Comparison of ENCODE assay signal across 21 cellular contexts in the genomic region with DNA sequence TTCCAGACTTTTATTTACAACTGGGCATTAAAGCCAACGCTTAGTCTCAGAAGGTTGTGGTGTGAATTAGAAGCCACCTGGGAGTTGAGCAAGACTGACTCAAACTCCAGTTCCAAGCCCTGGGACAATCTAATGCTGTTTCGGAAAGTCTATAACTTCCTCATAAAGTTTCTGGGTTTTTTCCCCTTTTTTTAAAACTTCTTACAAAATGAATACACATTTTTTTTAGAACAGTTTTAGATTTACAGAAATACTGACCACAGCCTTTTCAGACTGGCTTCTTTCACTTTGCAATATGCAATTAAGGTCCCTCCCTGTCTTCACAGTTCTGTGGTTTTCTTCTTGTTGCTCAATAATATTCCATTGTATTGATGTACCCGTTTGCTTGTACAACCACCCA.
DNase-seq lines count a peak whose midpoint lies in the region; TF ChIP-seq lines count a peak whose summit lies in the region.
"Had no signal": no experiment of that assay in that cellular context is flagged by ENCODE, and none has a peak within 500 bp of the region (broad histone marks: within the 10 kb centered on the region; RNA-seq: fewer than 3 reads in every experiment).

No MANE protein-coding gene starts in this region.

- peaks cover 0 to 6% of the 10 kb centered on the region in 2 experiments; a peak in 2 of 4 replicates for H3K4me1 Mint-ChIP-seq in H9
- H3K4me1 Mint-ChIP-seq: CD4-positive, alpha-beta memory T cell; stimulated activated memory B cell treated with anti-CD40 and anti-IgM and Interleukin-4, amounts not matched to agents 10 μg/mL and 1 μg/mL and 100 μg/mL, for 72 hours had no signal

- H3K27me3 ChIP-seq in H9 (ENCODE audit: insufficient read depth, low read length): no peaks in the 10 kb centered on the region
- H3K27me3 ChIP-seq: tibial artery had no signal

- H3K23me2 ChIP-seq in H9 (ENCODE audit: insufficient read length, low read depth, low read length, poor library complexity, severe bottlenecking): no peaks in the 10 kb centered on the region

- H4K20me1 ChIP-seq in H9 (ENCODE audit: control insufficient read depth, insufficient read depth, insufficient read length): no peaks in the 10 kb centered on the region

- H3K4me3 Mint-ChIP-seq in H9: no peak overlapping the region
- H3K4me3 Mint-ChIP-seq: CD4-positive, alpha-beta memory T cell; neural crest cell; stimulated activated memory B cell treated with anti-CD40 and anti-IgM and Interleukin-4, amounts not matched to agents 10 μg/mL and 1 μg/mL and 100 μg/mL, for 72 hours had no signal

- H2AK5ac ChIP-seq in H9 (ENCODE audit: insufficient read length, low read length): no peak overlapping the region

- H3K9me3 ChIP-seq in H9 (ENCODE audit: control insufficient read depth, low read depth, low read length): no peaks in the 10 kb centered on the region
- H3K9me3 ChIP-seq: gastrocnemius medialis, SK-N-SH, tibial artery had no signal

- H3T11ph ChIP-seq in H9 (ENCODE audit: low read length): no peak overlapping the region

- DNase-seq in AG08395 (ENCODE audit: low spot score) (peak; percentile 51), H9 (no peak), OCI-M1 (lab: John Stamatoyannopoulos, UW) (peak; percentile 39), fibroblast of peridontal ligament (ENCODE audit: extremely low read depth) (peak; percentile 79), SW480 (ENCODE audit: low spot score) (no peak), DMS53 treated with DMSO at 0.1 percent for 48 hours (lab: John Stamatoyannopoulos, UW; ENCODE audit: unreplicated experiment) (no peak), NCI-H446 treated with DMSO at 0.1 percent for 48 hours (lab: John Stamatoyannopoulos, UW) (no peak)
- no peak for DNase-seq in activated naive CD4-positive, alpha-beta T cell (lab: John Stamatoyannopoulos, UW)
- DNase-seq: activated CD4-positive, alpha-beta T cell treated with anti-CD3 and anti-CD28 coated beads, Interleukin-2, amount 50 U/mL, for 1 hour; activated naive CD4-positive, alpha-beta T cell treated with Interleukin-2 at 50 U/mL for 16 hours; CD4-positive, alpha-beta memory T cell; DMS53; gastrocnemius medialis; left cardiac atrium; midbrain; NCI-H1105 treated with DMSO at 0.1 percent for 48 hours; NCI-H526 treated with DMSO at 0.1 percent for 48 hours; SK-N-SH; tibial artery had no signal

- no peaks in the 10 kb centered on the region for H3K4me1 ChIP-seq in H9 (ENCODE audit: insufficient read depth, low read length)
- H3K4me1 ChIP-seq: gastrocnemius medialis had no signal

- H2BK5ac ChIP-seq in H9 (ENCODE audit: insufficient read length, low read length): no peak overlapping the region

- no peak overlapping the region for H3K4me2 ChIP-seq in H9 (ENCODE audit: insufficient read depth, insufficient read length, low read length)
- H3K4me2 ChIP-seq: SK-N-SH had no signal

- H3K79me1 ChIP-seq in H9 (ENCODE audit: insufficient read depth, low read depth, low read length, poor library complexity, severe bottlenecking): no peaks in the 10 kb centered on the region

- H2BK120ac ChIP-seq in H9 (ENCODE audit: low read depth, low read length, poor library complexity, severe bottlenecking): no peak overlapping the region

- H3K79me2 ChIP-seq in H9 (ENCODE audit: insufficient read depth, low read length): no peaks in the 10 kb centered on the region

- H2BK20ac ChIP-seq in H9 (ENCODE audit: low read depth, low read length, poor library complexity, severe bottlenecking): no peak overlapping the region

- H4K5ac ChIP-seq in H9 (ENCODE audit: insufficient read length, low read depth, low read length): peak overlapping the region; percentile 36

- H3K56ac ChIP-seq in H9 (ENCODE audit: insufficient read length, low read depth, low read length): no peak overlapping the region

- peaks cover 0 to under 1% of the 10 kb centered on the region in 2 experiments; a peak in 1 of 5 replicates for H3K9me3 Mint-ChIP-seq in H9
- H3K9me3 Mint-ChIP-seq: neural crest cell had no signal

- H3K4ac ChIP-seq in H9 (ENCODE audit: low read depth, low read length): no peak overlapping the region

- no peak overlapping the region for H2AFZ ChIP-seq in H9 (ENCODE audit: low read length)

- H3K14ac ChIP-seq in H9 (ENCODE audit: insufficient read depth, low read length): no peak overlapping the region

- no CpG with 5 or more reads among the region's 3 CpGs for WGBS in H9 (ENCODE audit: extremely low coverage, insufficient read length, low lambda C conversion rate)

- no peak overlapping the region for H4K91ac ChIP-seq in H9 (ENCODE audit: insufficient read length, low read depth, low read length)

- H3K9ac ChIP-seq in H9 (ENCODE audit: extremely low read depth, insufficient read length, low read length): no peak overlapping the region
- H3K9ac ChIP-seq: SK-N-SH had no signal

- no peak overlapping the region for H3K23ac ChIP-seq in H9 (ENCODE audit: insufficient read length, low read depth, low read length)

- no peak overlapping the region for H3K27ac Mint-ChIP-seq in H9
- H3K27ac Mint-ChIP-seq: CD4-positive, alpha-beta memory T cell; stimulated activated memory B cell treated with anti-CD40 and anti-IgM and Interleukin-4, amounts not matched to agents 10 μg/mL and 1 μg/mL and 100 μg/mL, for 72 hours had no signal

- H3K18ac ChIP-seq in H9 (ENCODE audit: insufficient read length, low read depth, low read length): no peak overlapping the region

- peaks cover 6% of the 10 kb centered on the region for H3K27me3 Mint-ChIP-seq in H9 (ENCODE audit: low read depth)

- H2BK12ac ChIP-seq in H9 (ENCODE audit: insufficient read length, low read depth, low read length): no peak overlapping the region

- H4K8ac ChIP-seq in H9 (replicated peaks; ENCODE audit: insufficient read length, low read depth, low read length): no peak overlapping the region

- H3K27ac ChIP-seq in H9 (ENCODE audit: insufficient read length, low read depth, low read length): no peak overlapping the region
- H3K27ac ChIP-seq: gastrocnemius medialis, tibial artery had no signal

- no peak for TF ChIP-seq CTCF in H9 (conservative IDR thresholded peaks at IDR 0.05)

- no peak overlapping the region for H2BK15ac ChIP-seq in H9 (ENCODE audit: low read depth, low read length)

- H3K36me3 Mint-ChIP-seq in H9 (ENCODE audit: insufficient read depth in 1 of 3, low read depth in 3 of 3): no peaks in the 10 kb centered on the region
- H3K36me3 Mint-ChIP-seq: CD4-positive, alpha-beta memory T cell; stimulated activated memory B cell treated with anti-CD40 and anti-IgM and Interleukin-4, amounts not matched to agents 10 μg/mL and 1 μg/mL and 100 μg/mL, for 72 hours had no signal

Comparison
In these comparisons a context has a peak if more than half of its experiments do, and no peak if none do; other contexts are left out.
1. DNase-seq: peak in AG08395 (single experiment), OCI-M1 (single experiment) and fibroblast of peridontal ligament (single experiment); none in H9 (single experiment), SW480 (single experiment), DMS53 treated with DMSO at 0.1 percent for 48 hours (single experiment), activated naive CD4-positive, alpha-beta T cell (0 of 4) and NCI-H446 treated with DMSO at 0.1 percent for 48 hours (single experiment).